Comparison of ENCODE assay signal across 23 cellular contexts in genomic region chr5:62190173-62190572, GRCh38.
"Had no signal": no experiment of that assay in that cellular context is flagged by ENCODE, and none has a peak within 500 bp of the region (broad histone marks: within the 10 kb centered on the region; RNA-seq: fewer than 3 reads in every experiment).

No MANE protein-coding gene starts in this region.

- H3K79me2 ChIP-seq: parathyroid adenoma had no signal

- ATAC-seq: left lobe of liver; mucosa of descending colon; natural killer cell treated with Interleukin-12 subunit alpha and Interleukin-12 subunit beta and Interleukin-15 and Interleukin-18, amount 100 ng/mL, for 72 hours; sciatic nerve; stimulated activated effector memory CD8-positive, alpha-beta T cell treated with anti-CD3 and anti-CD28 coated beads, Interleukin-12 subunit alpha, Interleukin-12 subunit beta, amount 100 ng/mL, for 72 hours had no signal

- H3K9ac ChIP-seq: parathyroid adenoma had no signal

- DNase-seq: cerebellar nuclear complex; effector CD8-positive, alpha-beta T cell; erythroblast; esophagus squamous epithelium; foreskin melanocyte; mucosa of descending colon; naive B cell; stimulated activated CD4-positive, alpha-beta T cell treated with anti-CD3 and anti-CD28 coated beads, Interleukin-12 subunit alpha, Interleukin-12 subunit beta, amount 100 ng/mL, for 4 hours; stimulated activated CD4-positive, alpha-beta T cell treated with anti-CD3 and anti-CD28 coated beads, Interleukin-1b, Interleukin-23, amount 100 ng/mL, for 48 hours; stimulated activated CD4-positive, alpha-beta T cell treated with anti-CD3 and anti-CD28 coated beads, Interleukin-4, amount 100 ng/mL, for 1 hour; stimulated activated naive CD4-positive, alpha-beta T cell treated with Interleukin-2 at 50 U/mL for 16 hours; stomach; thyroid gland; trophoblast cell had no signal

- H3K27ac ChIP-seq: esophagus squamous epithelium, neutrophil, parathyroid adenoma, right atrium auricular region, stomach, thyroid gland had no signal

- H3K4me3 ChIP-seq: esophagus squamous epithelium, lung, mucosa of descending colon, right atrium auricular region, smooth muscle cell, stomach, thyroid gland had no signal

- H3K4me1 ChIP-seq: esophagus squamous epithelium, parathyroid adenoma, right atrium auricular region, stomach, thyroid gland had no signal

- H3K27me3 ChIP-seq: neutrophil, right atrium auricular region, stomach, thyroid gland had no signal

- H3K4me2 ChIP-seq: smooth muscle cell had no signal

- H3K36me3 ChIP-seq: esophagus squamous epithelium, neutrophil, right atrium auricular region, stomach, thyroid gland had no signal
